In the genomic region with DNA sequence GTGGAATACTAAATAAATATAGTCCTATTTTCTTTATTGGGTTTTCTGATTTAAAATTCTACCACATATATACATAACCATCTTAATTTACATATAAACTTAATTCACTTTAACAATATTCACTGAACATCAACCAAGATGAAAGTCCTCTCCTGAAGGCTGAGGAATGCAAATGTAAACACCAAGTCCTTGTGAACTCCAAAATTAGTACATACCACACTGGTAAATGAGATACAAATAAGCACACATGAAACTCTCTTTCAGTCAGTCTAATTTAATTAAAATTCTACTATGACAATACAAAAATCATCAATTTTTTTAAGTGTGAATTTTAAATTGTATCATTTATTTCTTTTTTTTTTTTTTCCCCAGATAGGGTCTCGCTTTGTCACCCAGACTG, we compare ENCODE assay signal across 1 cellular context.
TF ChIP-seq lines count a peak whose summit lies in the region.

No MANE protein-coding gene starts in this region.

TF ChIP-seq in HepG2, 621 proteins besides CTCF, POLR2A, EP300 and RAD21 (continued from another document):
- peak; percentile 62 for TF ChIP-seq TEAD3 (CRISPR knock-in tag; optimal IDR thresholded peaks at IDR 0.05; ENCODE audit: borderline replicate concordance)
